Comparison of ENCODE assay signal across 1 cellular context in the genomic region with DNA sequence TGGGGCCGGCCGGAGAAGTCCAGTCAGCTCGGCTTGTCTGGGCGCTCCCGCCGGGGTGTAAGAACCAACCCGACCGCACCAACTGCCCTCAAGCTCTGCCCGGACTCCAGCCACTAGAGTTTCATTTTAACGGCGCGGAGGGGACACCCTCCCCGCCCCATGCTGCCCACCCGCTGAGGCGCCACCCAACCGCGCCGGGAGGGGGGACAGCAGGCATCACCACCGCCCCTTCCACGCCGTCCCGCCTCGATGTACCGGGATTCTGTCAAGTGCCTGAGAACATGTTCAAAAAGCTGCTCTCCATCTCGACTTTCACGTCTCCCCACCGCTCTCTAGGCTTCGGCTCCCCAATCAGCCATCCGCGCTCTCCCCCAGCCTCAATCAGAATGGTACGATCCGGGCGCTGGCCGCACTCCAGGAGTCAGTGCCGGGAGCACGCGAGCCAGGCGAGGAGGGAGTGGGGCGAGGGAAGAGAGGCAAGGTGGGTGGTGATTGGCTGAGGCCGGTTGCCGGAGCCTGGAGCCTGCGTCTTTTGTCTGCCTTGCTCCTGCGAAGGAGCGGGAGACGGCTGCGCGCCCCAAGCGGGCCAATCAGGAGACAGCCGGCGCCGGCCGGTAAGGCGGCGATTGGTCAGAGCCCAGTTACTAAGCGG.
A peak's percentile ranks its signal among the peaks of the same experiment; 100 is the strongest.
TF ChIP-seq lines count a peak whose summit lies in the region.

Gene PIK3R3 (minus strand): TSS at position 101 of the 652 bp plus-strand sequence. CDS start 677 bp downstream, outside the sequence.

TF ChIP-seq in SK-N-SH, 30 proteins besides CTCF, POLR2A, EP300 and RAD21 (continued from another document):
- TF ChIP-seq, protein P1, sequence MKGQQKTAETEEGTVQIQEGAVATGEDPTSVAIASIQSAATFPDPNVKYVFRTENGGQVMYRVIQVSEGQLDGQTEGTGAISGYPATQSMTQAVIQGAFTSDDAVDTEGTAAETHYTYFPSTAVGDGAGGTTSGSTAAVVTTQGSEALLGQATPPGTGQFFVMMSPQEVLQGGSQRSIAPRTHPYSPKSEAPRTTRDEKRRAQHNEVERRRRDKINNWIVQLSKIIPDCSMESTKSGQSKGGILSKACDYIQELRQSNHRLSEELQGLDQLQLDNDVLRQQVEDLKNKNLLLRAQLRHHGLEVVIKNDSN (IDR thresholded peaks at IDR 0.05; ENCODE audit: borderline replicate concordance, low read depth): no peak
- TF ChIP-seq, protein P2, sequence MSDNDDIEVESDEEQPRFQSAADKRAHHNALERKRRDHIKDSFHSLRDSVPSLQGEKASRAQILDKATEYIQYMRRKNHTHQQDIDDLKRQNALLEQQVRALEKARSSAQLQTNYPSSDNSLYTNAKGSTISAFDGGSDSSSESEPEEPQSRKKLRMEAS (IDR thresholded peaks at IDR 0.05; ENCODE audit: low read depth): peak; percentile 99
- TF ChIP-seq USF2 (IDR thresholded peaks at IDR 0.05; ENCODE audit: borderline replicate concordance, low read depth, low read length) (no peak), POLR2AphosphoS5 (IDR thresholded peaks at IDR 0.05; ENCODE audit: low read depth, low read length) (peak; percentile 99), GATA2 (CRISPR knock-in tag; IDR thresholded peaks at IDR 0.05) (no peak)
- TF ChIP-seq, protein P3, sequence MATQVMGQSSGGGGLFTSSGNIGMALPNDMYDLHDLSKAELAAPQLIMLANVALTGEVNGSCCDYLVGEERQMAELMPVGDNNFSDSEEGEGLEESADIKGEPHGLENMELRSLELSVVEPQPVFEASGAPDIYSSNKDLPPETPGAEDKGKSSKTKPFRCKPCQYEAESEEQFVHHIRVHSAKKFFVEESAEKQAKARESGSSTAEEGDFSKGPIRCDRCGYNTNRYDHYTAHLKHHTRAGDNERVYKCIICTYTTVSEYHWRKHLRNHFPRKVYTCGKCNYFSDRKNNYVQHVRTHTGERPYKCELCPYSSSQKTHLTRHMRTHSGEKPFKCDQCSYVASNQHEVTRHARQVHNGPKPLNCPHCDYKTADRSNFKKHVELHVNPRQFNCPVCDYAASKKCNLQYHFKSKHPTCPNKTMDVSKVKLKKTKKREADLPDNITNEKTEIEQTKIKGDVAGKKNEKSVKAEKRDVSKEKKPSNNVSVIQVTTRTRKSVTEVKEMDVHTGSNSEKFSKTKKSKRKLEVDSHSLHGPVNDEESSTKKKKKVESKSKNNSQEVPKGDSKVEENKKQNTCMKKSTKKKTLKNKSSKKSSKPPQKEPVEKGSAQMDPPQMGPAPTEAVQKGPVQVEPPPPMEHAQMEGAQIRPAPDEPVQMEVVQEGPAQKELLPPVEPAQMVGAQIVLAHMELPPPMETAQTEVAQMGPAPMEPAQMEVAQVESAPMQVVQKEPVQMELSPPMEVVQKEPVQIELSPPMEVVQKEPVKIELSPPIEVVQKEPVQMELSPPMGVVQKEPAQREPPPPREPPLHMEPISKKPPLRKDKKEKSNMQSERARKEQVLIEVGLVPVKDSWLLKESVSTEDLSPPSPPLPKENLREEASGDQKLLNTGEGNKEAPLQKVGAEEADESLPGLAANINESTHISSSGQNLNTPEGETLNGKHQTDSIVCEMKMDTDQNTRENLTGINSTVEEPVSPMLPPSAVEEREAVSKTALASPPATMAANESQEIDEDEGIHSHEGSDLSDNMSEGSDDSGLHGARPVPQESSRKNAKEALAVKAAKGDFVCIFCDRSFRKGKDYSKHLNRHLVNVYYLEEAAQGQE (IDR thresholded peaks at IDR 0.05; ENCODE audit: low read depth, low read length): peak; percentile 80
